In the genomic region with DNA sequence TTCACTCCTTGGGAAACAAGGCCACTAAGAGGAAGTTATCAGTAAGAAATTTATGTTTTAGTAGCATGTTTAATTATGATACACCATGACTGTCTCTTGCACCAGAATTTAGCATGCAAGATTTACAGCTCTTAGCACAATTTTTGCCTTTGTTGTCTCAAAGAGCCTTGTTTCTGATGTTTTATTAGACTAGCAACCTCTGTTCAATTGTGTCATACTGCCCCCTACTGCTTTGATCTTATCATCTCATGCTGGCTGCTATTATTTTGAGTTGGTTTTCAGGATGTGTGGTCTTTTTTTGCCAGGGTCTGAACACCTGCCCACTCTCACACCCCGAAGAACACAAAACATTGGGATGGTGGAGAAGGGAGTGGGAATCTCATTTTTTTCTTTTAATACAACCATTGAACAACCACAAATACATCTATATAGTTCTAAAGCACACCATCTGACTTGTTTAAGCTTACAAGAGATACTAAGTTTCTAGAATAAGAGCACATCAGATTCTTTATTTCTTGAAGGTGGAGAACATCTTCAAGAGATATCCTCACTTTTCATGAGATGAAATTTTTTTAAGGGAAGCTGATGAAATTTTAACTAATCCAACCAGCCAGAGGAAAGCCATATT, we compare ENCODE assay signal across 9 cellular contexts.
DNase-seq lines count a peak whose midpoint lies in the region; ATAC-seq and TF ChIP-seq lines count a peak whose summit lies in the region.
"Had no signal": no experiment of that assay in that cellular context is flagged by ENCODE, and none has a peak within 500 bp of the region (broad histone marks: within the 10 kb centered on the region; RNA-seq: fewer than 3 reads in every experiment).

No MANE protein-coding gene starts in this region.

- no peak overlapping the region for H3K4me2 ChIP-seq in OCI-LY7 (ENCODE audit: low read length)
- H3K4me2 ChIP-seq: BLaER1 had no signal

- H3K36me3 ChIP-seq in OCI-LY7 (ENCODE audit: insufficient read depth, low read length): no peaks in the 10 kb centered on the region
- H3K36me3 ChIP-seq: BLaER1 had no signal

- H3K27me3 Mint-ChIP-seq in neural crest cell (ENCODE audit: low read depth): no peaks in the 10 kb centered on the region

- no peaks in the 10 kb centered on the region for H3K4me1 ChIP-seq in OCI-LY7 (ENCODE audit: insufficient read depth, low read length, poor library complexity, severe bottlenecking)
- H3K4me1 ChIP-seq: BLaER1 had no signal

- CTCF ChIA-PET in OCI-LY7 (lab: Charles Lee; ENCODE audit: unreplicated experiment): no interaction called here

- peaks cover 14% of the 10 kb centered on the region for H3K4me1 Mint-ChIP-seq in neural crest cell

- no peak overlapping the region for H2AFZ ChIP-seq in OCI-LY7 (ENCODE audit: low read length)

- in situ Hi-C loops in KBM-7 (cut with MboI; ENCODE audit: low pct_unique_long_range_greater_than_20kb, low sequenced_read_pairs): loop anchor here (25.0 kb wide), 1 partner anchor 464 kb away; no protein-coding TSS in a partner anchor

- H4K20me1 ChIP-seq in OCI-LY7 (ENCODE audit: insufficient read depth, low read length): no peaks in the 10 kb centered on the region
- H4K20me1 ChIP-seq: BLaER1 had no signal

- no peak overlapping the region for H3K27ac Mint-ChIP-seq in neural crest cell (ENCODE audit: unreplicated experiment)

- H3K9me3 Mint-ChIP-seq in neural crest cell: peaks cover 4% of the 10 kb centered on the region

- DNase-seq in NCI-H1436 (lab: John Stamatoyannopoulos, UW) (peak; percentile 26), NCI-H1436 treated with DMSO at 0.1 percent for 48 hours (lab: John Stamatoyannopoulos, UW) (no peak), KBM-7 (peak; percentile 63), OCI-LY7 (ENCODE audit: low spot score) (peak; percentile 42), epithelial cell of esophagus (ENCODE audit: low read depth) (peak; percentile 69), neural crest cell (ENCODE audit: low read depth, low spot score) (peak; percentile 23)

- ATAC-seq in GM21367 (IDR thresholded peaks at IDR 0.05; ENCODE audit: unreplicated experiment) (no peak), HG03139 (IDR thresholded peaks at IDR 0.05; ENCODE audit: unreplicated experiment) (no peak)

- H3K9me2 ChIP-seq in OCI-LY7 (ENCODE audit: insufficient read depth, low read length): no peaks in the 10 kb centered on the region

- H3K9me3 ChIP-seq in OCI-LY7 (ENCODE audit: low read length): no peaks in the 10 kb centered on the region
- H3K9me3 ChIP-seq: BLaER1 had no signal

- BruUV-seq in OCI-LY7 (replicated peaks; lab: Mats Ljungman, UMichigan): no TSS peak

- no peaks in the 10 kb centered on the region for H3K36me3 Mint-ChIP-seq in neural crest cell (ENCODE audit: low read depth)

- no peak overlapping the region for H3K4me3 Mint-ChIP-seq in neural crest cell

- intact Hi-C loops in OCI-LY7 (cut with micrococcal nuclease; ENCODE audit: unreplicated experiment): loop anchor here (10.0 kb wide), 2 partner anchors 456 to 1726 kb away; no protein-coding TSS in a partner anchor

- no peak overlapping the region for H3K27ac ChIP-seq in OCI-LY7 (ENCODE audit: low read depth, low read length, poor library complexity, severe bottlenecking)
- H3K27ac ChIP-seq: BLaER1 had no signal

- POLR2A ChIA-PET in OCI-LY7 (lab: Charles Lee): interaction anchor here (0.7 kb wide), 1 partner anchor 29 kb away, joined by 5 read pairs; no protein-coding TSS in a partner anchor

- H3K4me3 ChIP-seq in OCI-LY7 (ENCODE audit: low read depth, low read length, poor library complexity, severe bottlenecking): no peak overlapping the region
- no peak overlapping the region for H3K4me3 ChIP-seq in epithelial cell of esophagus (ENCODE audit: low read length)
- H3K4me3 ChIP-seq: BLaER1 had no signal

- no peaks in the 10 kb centered on the region for H3K79me2 ChIP-seq in OCI-LY7 (ENCODE audit: insufficient read depth, low read depth, low read length)

- TF ChIP-seq CTCF in OCI-LY7 (conservative IDR thresholded peaks at IDR 0.05; ENCODE audit: low read length) (peak; percentile 86), epithelial cell of esophagus (IDR thresholded peaks at IDR 0.05; ENCODE audit: insufficient read depth, low read depth, low read length, missing control alignments) (peak; percentile 71), neural crest cell (conservative IDR thresholded peaks at IDR 0.05) (peak; percentile 84)
